In the genomic region with DNA sequence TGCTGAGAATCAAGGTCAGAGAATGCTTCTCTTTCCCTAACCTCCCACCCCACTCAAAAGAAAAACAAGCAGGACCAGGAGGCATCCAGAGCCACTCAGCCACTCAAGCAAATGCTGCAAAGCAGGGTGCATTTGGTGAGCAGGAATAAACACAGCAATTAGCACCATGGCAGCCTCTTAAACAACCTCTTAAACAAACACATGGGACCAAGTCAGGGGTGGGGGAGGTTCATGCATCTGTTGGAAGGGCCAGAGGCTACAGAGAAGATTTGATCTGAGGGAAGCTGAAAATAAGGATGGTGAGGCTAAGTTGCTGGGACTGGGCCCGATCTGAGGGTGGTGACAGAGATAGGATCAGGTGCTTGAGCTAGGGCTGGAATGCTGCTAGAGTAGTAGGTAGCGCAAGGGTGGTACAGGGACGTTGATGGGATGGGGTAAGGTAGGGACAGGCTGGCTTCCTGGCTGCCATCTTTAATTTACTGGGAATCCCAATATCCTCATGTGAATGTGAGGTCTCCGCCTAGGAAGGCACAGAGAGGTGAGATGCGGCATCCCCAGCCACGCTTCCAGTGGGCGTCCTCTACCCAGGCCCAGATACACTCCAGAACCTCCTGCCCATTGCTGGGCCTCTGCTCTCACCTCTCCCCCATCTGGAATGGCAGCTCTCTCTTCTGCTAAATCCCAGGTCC, we compare ENCODE assay signal across 15 cellular contexts. TPM values are rescaled to one million over a fixed set of nuclear protein-coding genes. Genes with fewer than 3 reads are reported as not detected.
DNase-seq lines count a peak whose midpoint lies in the region; ATAC-seq and TF ChIP-seq lines count a peak whose summit lies in the region.
"Had no signal": no experiment of that assay in that cellular context is flagged by ENCODE, and none has a peak within 500 bp of the region (broad histone marks: within the 10 kb centered on the region; RNA-seq: fewer than 3 reads in every experiment).

No MANE protein-coding gene starts in this region.

- H3K4me3 ChIP-seq in Peyer's patch (no peak overlapping the region), left lung (no peak overlapping the region)
- H3K4me3 ChIP-seq: cardiac muscle cell had no signal

- H3K27ac Mint-ChIP-seq in osteocyte (ENCODE audit: unreplicated experiment), result no peak overlapping the region
- no peak overlapping the region for H3K27ac Mint-ChIP-seq in naive thymus-derived CD8-positive, alpha-beta T cell

- POLR2A ChIA-PET in naive thymus-derived CD8-positive, alpha-beta T cell (lab: Charles Lee), result no interaction called here

- no peaks in the 10 kb centered on the region for H3K27me3 ChIP-seq in Peyer's patch
- H3K27me3 ChIP-seq in left lung, result peaks cover 0 to 15% of the 10 kb centered on the region in 2 donors
- H3K27me3 ChIP-seq: cardiac muscle cell had no signal

- no peaks in the 10 kb centered on the region for H3K4me1 Mint-ChIP-seq in osteocyte (ENCODE audit: unreplicated experiment)
- H3K4me1 Mint-ChIP-seq in naive thymus-derived CD8-positive, alpha-beta T cell, result peaks cover 0 to 2% (median 0%) of the 10 kb centered on the region in 4 donors

- TF ChIP-seq CTCF in Peyer's patch (IDR thresholded peaks at IDR 0.05) (no peak), osteocyte (IDR thresholded peaks at IDR 0.05) (no peak), left lung (IDR thresholded peaks at IDR 0.05) (no peak)

- no peaks in the 10 kb centered on the region for H3K9me3 Mint-ChIP-seq in osteocyte (ENCODE audit: unreplicated experiment)
- H3K9me3 Mint-ChIP-seq in naive thymus-derived CD8-positive, alpha-beta T cell, result no peaks in the 10 kb centered on the region

- peak; percentile 71 to 82 for DNase-seq in NCI-H2081 (lab: John Stamatoyannopoulos, UW)
- no peak for DNase-seq in NCI-H2081 treated with DMSO at 0.1 percent for 48 hours (lab: John Stamatoyannopoulos, UW)
- peak; percentile 86 for DNase-seq in NCI-H2107 treated with DMSO at 0.1 percent for 48 hours (lab: John Stamatoyannopoulos, UW; ENCODE audit: unreplicated experiment)
- peak in 2 of 3 donors; percentile 14 to 15 for DNase-seq in Peyer's patch
- DNase-seq in osteocyte (ENCODE audit: extremely low spot score, unreplicated experiment), result peak; percentile 49
- no peak for DNase-seq in activated CD4-positive, CD25-positive, alpha-beta regulatory T cell treated with anti-CD3 and anti-CD28 coated beads, Interleukin-2, amount 50 U/mL, for 72 hours
- no peak for DNase-seq in left lung
- DNase-seq in naive thymus-derived CD8-positive, alpha-beta T cell, result no peak
- DNase-seq: activated CD4-positive, alpha-beta T cell treated with anti-CD3 and anti-CD28 coated beads, Interleukin-2, amount 50 U/mL, for 1 hour; effector memory CD4-positive, alpha-beta T cell; mammary epithelial cell; stimulated activated CD4-positive, alpha-beta T cell treated with anti-CD3 and anti-CD28 coated beads, Interleukin-4, amount 100 ng/mL, for 24 hours had no signal

- H3K4me1 ChIP-seq in Peyer's patch (no peaks in the 10 kb centered on the region), left lung (no peaks in the 10 kb centered on the region)

- TF ChIP-seq POLR2A in Peyer's patch (IDR thresholded peaks at IDR 0.05), result no peak

- H3K4me3 Mint-ChIP-seq in osteocyte (ENCODE audit: unreplicated experiment), result no peak overlapping the region
- H3K4me3 Mint-ChIP-seq in naive thymus-derived CD8-positive, alpha-beta T cell, result no peak overlapping the region

- no peaks in the 10 kb centered on the region for H3K36me3 Mint-ChIP-seq in osteocyte (ENCODE audit: unreplicated experiment)
- no peaks in the 10 kb centered on the region for H3K36me3 Mint-ChIP-seq in naive thymus-derived CD8-positive, alpha-beta T cell

- H3K9me3 ChIP-seq in Peyer's patch (no peaks in the 10 kb centered on the region), left lung (no peaks in the 10 kb centered on the region)

- no peak for ATAC-seq in left lung
- ATAC-seq in naive thymus-derived CD8-positive, alpha-beta T cell, result no peak
- ATAC-seq: Right ventricle myocardium inferior, sciatic nerve had no signal

- H3K27ac ChIP-seq in Peyer's patch (no peak overlapping the region), left lung (no peak overlapping the region)
- H3K27ac ChIP-seq: cardiac muscle cell had no signal

- intact Hi-C loops in left lung (cut with DNase I), result no loop called here

- H3K36me3 ChIP-seq in Peyer's patch (no peaks in the 10 kb centered on the region), left lung (no peaks in the 10 kb centered on the region)
- H3K36me3 ChIP-seq: cardiac muscle cell had no signal

- H3K27me3 Mint-ChIP-seq in osteocyte (ENCODE audit: unreplicated experiment), result peaks cover 8% of the 10 kb centered on the region
- peaks cover 0 to 10% (median 0%) of the 10 kb centered on the region in 5 donors for H3K27me3 Mint-ChIP-seq in naive thymus-derived CD8-positive, alpha-beta T cell

RNA-seq across cellular contexts. Expression of a gene that starts 26.6 kb away (rescaled TPM):
- total RNA-seq in Peyer's patch, result not detected
- not detected in 2 replicates for total RNA-seq in osteocyte
- total RNA-seq in left lung, result not detected
- not detected for total RNA-seq in naive thymus-derived CD8-positive, alpha-beta T cell
- not detected for polyA plus RNA-seq in naive thymus-derived CD8-positive, alpha-beta T cell
- polyA plus RNA-seq: mammary epithelial cell had no signal

Comparison
In these comparisons a context has a peak if more than half of its experiments do, and no peak if none do; other contexts are left out.
1. DNase-seq: peak in NCI-H2081 (2 of 2), NCI-H2107 treated with DMSO at 0.1 percent for 48 hours (single experiment), Peyer's patch (2 of 3) and osteocyte (single experiment); none in NCI-H2081 treated with DMSO at 0.1 percent for 48 hours (single experiment), activated CD4-positive, CD25-positive, alpha-beta regulatory T cell treated with anti-CD3 and anti-CD28 coated beads, Interleukin-2, amount 50 U/mL, for 72 hours (single experiment), left lung (0 of 2) and naive thymus-derived CD8-positive, alpha-beta T cell (0 of 10).